Comparison of ENCODE assay signal across 8 cellular contexts in the genomic region with DNA sequence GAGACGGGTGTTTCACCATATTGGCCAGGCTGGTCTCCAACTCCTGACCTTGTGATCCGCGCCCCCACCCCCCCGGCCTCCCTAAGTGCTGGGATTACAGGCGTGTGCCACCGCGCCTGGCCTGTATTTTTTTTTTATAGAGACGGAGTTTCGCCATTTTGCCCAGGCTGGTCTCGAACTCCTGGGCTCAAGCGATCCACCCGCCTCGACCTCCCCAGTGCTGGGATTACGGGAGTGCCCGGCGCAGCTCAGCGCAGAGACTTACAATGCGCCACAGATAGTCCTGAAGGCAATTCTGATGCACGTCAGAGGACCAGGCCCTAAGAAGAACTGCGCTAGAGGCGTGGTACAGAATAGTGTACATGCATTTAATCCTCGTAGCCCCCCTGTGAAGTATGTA. TPM values are rescaled to one million over a fixed set of nuclear protein-coding genes. Genes with fewer than 3 reads are reported as not detected.
DNase-seq lines count a peak whose midpoint lies in the region; ATAC-seq, FAIRE-seq and TF ChIP-seq lines count a peak whose summit lies in the region.

No MANE protein-coding gene starts in this region.

- H3K4me1 ChIP-seq in PC-9 (replicated peaks; ENCODE audit: insufficient read depth) (peaks cover 14% of the 10 kb centered on the region), neutrophil (ENCODE audit: control insufficient read depth in 1 of 2, insufficient read depth in 1 of 2, low read depth in 1 of 2, low read length in 1 of 2) (peaks cover 10 to 15% of the 10 kb centered on the region in 2 experiments)

- no peaks in the 10 kb centered on the region for H3K9me2 ChIP-seq in PC-9 (ENCODE audit: insufficient read depth)

- no peak for DNase-seq in CD4-positive, alpha-beta T cell
- DNase-seq in PC-9 (no peak), endothelial cell (ENCODE audit: low spot score) (no peak), GM13976 (ENCODE audit: low spot score) (no peak), NCI-H345 treated with DMSO at 0.1 percent for 48 hours (lab: John Stamatoyannopoulos, UW; ENCODE audit: unreplicated experiment) (no peak), urothelium cell line (ENCODE audit: low spot score) (no peak)

- POLR2A ChIA-PET in CD4-positive, alpha-beta T cell (lab: Charles Lee): interaction anchor here (1.1 to 6.9 kb wide), 10 partner anchors 9 to 795 kb away, joined by 3 to 91 read pairs (median 7); a partner anchor contains a TSS
- POLR2A ChIA-PET in PC-9 (lab: Charles Lee; ENCODE audit: unreplicated experiment): no interaction called here

- no peak for ATAC-seq in CD4-positive, alpha-beta T cell (ENCODE audit: poor library complexity)
- ATAC-seq in GM18858 (IDR thresholded peaks at IDR 0.05; ENCODE audit: unreplicated experiment): no peak

- no peaks in the 10 kb centered on the region for H4K20me1 ChIP-seq in PC-9 (ENCODE audit: insufficient read depth)

- no peaks in the 10 kb centered on the region for H3K9me3 Mint-ChIP-seq in CD4-positive, alpha-beta T cell
- no peaks in the 10 kb centered on the region for H3K9me3 Mint-ChIP-seq in endothelial cell (ENCODE audit: unreplicated experiment)

- H3F3A ChIP-seq in PC-9 (ENCODE audit: insufficient read depth, low read depth): peaks cover 32% of the 10 kb centered on the region

- H2AFZ ChIP-seq in PC-9: peak overlapping the region; percentile 87

- peak overlapping the region; percentile 96 for H3K4me3 Mint-ChIP-seq in CD4-positive, alpha-beta T cell
- peak overlapping the region; percentile 88 for H3K4me3 Mint-ChIP-seq in endothelial cell (ENCODE audit: unreplicated experiment)

- peaks cover 21% of the 10 kb centered on the region for H3K4me1 Mint-ChIP-seq in CD4-positive, alpha-beta T cell (ENCODE audit: low read depth)
- H3K4me1 Mint-ChIP-seq in endothelial cell (ENCODE audit: unreplicated experiment): peaks cover 5% of the 10 kb centered on the region

- CTCF ChIA-PET in CD4-positive, alpha-beta T cell (lab: Charles Lee): interaction anchor here (1.0 to 6.6 kb wide), 3 partner anchors 15 to 22 kb away, joined by 3 to 58 read pairs (median 9); a partner anchor contains a TSS
- CTCF ChIA-PET in PC-9 (lab: Charles Lee): interaction anchor here (1.1 kb wide), 1 partner anchor 18 kb away, joined by 3 read pairs; no protein-coding TSS in a partner anchor

- TF ChIP-seq CTCF in CD4-positive, alpha-beta T cell (IDR thresholded peaks at IDR 0.05): no peak
- TF ChIP-seq CTCF in PC-9 (conservative IDR thresholded peaks at IDR 0.05) (no peak), endothelial cell (IDR thresholded peaks at IDR 0.05; ENCODE audit: unreplicated experiment) (no peak), neutrophil (IDR thresholded peaks at IDR 0.05) (no peak), GM13976 (IDR thresholded peaks at IDR 0.05; ENCODE audit: borderline replicate concordance, control extremely low read depth, extremely low read depth, insufficient read depth, missing control alignments) (no peak)

- peak overlapping the region; percentile 98 for H3K27ac Mint-ChIP-seq in CD4-positive, alpha-beta T cell
- H3K27ac Mint-ChIP-seq in endothelial cell (ENCODE audit: unreplicated experiment): peak overlapping the region; percentile 96

- in situ Hi-C loops in GM13976 (cut with MboI; ENCODE audit: low sequenced_read_pairs, unreplicated experiment): no loop called here

- H3K27me3 ChIP-seq in CD4-positive, alpha-beta T cell (ENCODE audit: control insufficient read depth, insufficient read depth, low read length): no peaks in the 10 kb centered on the region
- H3K27me3 ChIP-seq in PC-9 (ENCODE audit: insufficient read depth, low read depth) (no peaks in the 10 kb centered on the region), neutrophil (no peaks in the 10 kb centered on the region)

- no TSS peak for BruUV-seq in PC-9 (replicated peaks; lab: Mats Ljungman, UMichigan)

- intact Hi-C loops in CD4-positive, alpha-beta T cell (cut with DNase I, micrococcal nuclease): no loop called here
- intact Hi-C loops in PC-9 (cut with micrococcal nuclease; ENCODE audit: unreplicated experiment): loop anchor here (5.0 kb wide), 1 partner anchor 53 kb away; a partner anchor contains a TSS

- peak overlapping the region; percentile 78 for H3K27ac ChIP-seq in CD4-positive, alpha-beta T cell (ENCODE audit: low read depth, low read length)
- no peak overlapping the region; the same call in 1 of the 2 replicates for H3K27ac ChIP-seq in PC-9
- H3K27ac ChIP-seq in neutrophil: peak overlapping the region; percentile 96

- peak overlapping the region; percentile 99 for H3K4me2 ChIP-seq in PC-9

- H3K79me2 ChIP-seq in PC-9 (ENCODE audit: low read depth): peaks cover 29% of the 10 kb centered on the region

- H3K27me3 Mint-ChIP-seq in CD4-positive, alpha-beta T cell: no peaks in the 10 kb centered on the region
- H3K27me3 Mint-ChIP-seq in endothelial cell (ENCODE audit: unreplicated experiment): peaks cover 6% of the 10 kb centered on the region

- no peak for FAIRE-seq in urothelium cell line (lab: Jason Lieb, UNC)

- H3K4me3 ChIP-seq in PC-9: peak overlapping the region; percentile 85; the same call in 1 of the 2 replicates
- H3K4me3 ChIP-seq in neutrophil (ENCODE audit: low read depth in 1 of 2, low read length in 1 of 2): peak overlapping the region; percentile 72 to 89

- no peaks in the 10 kb centered on the region for H3K9me3 ChIP-seq in CD4-positive, alpha-beta T cell (ENCODE audit: control insufficient read depth, low read length)
- H3K9me3 ChIP-seq in PC-9 (ENCODE audit: insufficient read depth, low read depth): no peaks in the 10 kb centered on the region
- H3K9me3 ChIP-seq in neutrophil: no peaks in the 10 kb centered on the region

- peaks cover 24% of the 10 kb centered on the region for H3K36me3 Mint-ChIP-seq in CD4-positive, alpha-beta T cell (ENCODE audit: low read depth)
- H3K36me3 Mint-ChIP-seq in endothelial cell (ENCODE audit: low read depth, unreplicated experiment): no peaks in the 10 kb centered on the region

- H3K36me3 ChIP-seq in PC-9 (ENCODE audit: low read depth) (peaks cover 11% of the 10 kb centered on the region; the same call in 1 of the 2 replicates), neutrophil (no peaks in the 10 kb centered on the region)

RNA-seq across cellular contexts. Expression of a gene that starts 0.6 kb away (rescaled TPM):
- 100 to 1,000 TPM; 243 to 246 TPM for total RNA-seq in CD4-positive, alpha-beta T cell
- total RNA-seq in PC-9 (2021) (113 and 279 TPM in 2 replicates), endothelial cell (ENCODE audit: unreplicated experiment) (161 TPM)

RNA-seq across cellular contexts. Expression of a gene that starts 11.4 kb away (rescaled TPM):
- 10 to 100 TPM; 46.2 to 47.7 TPM for total RNA-seq in CD4-positive, alpha-beta T cell
- 63.6 and 68.2 TPM in 2 replicates for total RNA-seq in PC-9 (2021)
- total RNA-seq in endothelial cell (ENCODE audit: unreplicated experiment): 25.9 TPM

RNA-seq across cellular contexts. Expression of a gene that starts 11.6 kb away (rescaled TPM):
- total RNA-seq in CD4-positive, alpha-beta T cell: under 1 TPM; 0.77 to 0.84 TPM
- total RNA-seq in PC-9 (2021) (86.4 and 97.8 TPM in 2 replicates), endothelial cell (ENCODE audit: unreplicated experiment) (14.8 TPM)

RNA-seq across cellular contexts. Expression of a gene that starts 16.2 kb away (rescaled TPM):
- total RNA-seq in CD4-positive, alpha-beta T cell: 10 to 100 TPM; 20.0 to 20.4 TPM
- total RNA-seq in PC-9 (2021) (49.5 and 72.3 TPM in 2 replicates), endothelial cell (ENCODE audit: unreplicated experiment) (35.6 TPM)

RNA-seq across cellular contexts. Expression of a gene that starts 22.1 kb away (rescaled TPM):
- 1 to 10 TPM; 9.0 to 9.5 TPM for total RNA-seq in CD4-positive, alpha-beta T cell
- total RNA-seq in PC-9 (2021) (13.7 and 22.3 TPM in 2 replicates), endothelial cell (ENCODE audit: unreplicated experiment) (6.0 TPM)
